In genomic region chr3:45567730-45568172, GRCh38 we compare ENCODE assay signal across 1 cellular context.
TF ChIP-seq lines count a peak whose summit lies in the region.

No MANE protein-coding gene starts in this region.

TF ChIP-seq in GM12878, 131 proteins besides CTCF, POLR2A, EP300 and RAD21 (continued from another document):
- TF ChIP-seq, protein P1, sequence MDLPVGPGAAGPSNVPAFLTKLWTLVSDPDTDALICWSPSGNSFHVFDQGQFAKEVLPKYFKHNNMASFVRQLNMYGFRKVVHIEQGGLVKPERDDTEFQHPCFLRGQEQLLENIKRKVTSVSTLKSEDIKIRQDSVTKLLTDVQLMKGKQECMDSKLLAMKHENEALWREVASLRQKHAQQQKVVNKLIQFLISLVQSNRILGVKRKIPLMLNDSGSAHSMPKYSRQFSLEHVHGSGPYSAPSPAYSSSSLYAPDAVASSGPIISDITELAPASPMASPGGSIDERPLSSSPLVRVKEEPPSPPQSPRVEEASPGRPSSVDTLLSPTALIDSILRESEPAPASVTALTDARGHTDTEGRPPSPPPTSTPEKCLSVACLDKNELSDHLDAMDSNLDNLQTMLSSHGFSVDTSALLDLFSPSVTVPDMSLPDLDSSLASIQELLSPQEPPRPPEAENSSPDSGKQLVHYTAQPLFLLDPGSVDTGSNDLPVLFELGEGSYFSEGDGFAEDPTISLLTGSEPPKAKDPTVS (IDR thresholded peaks at IDR 0.05; ENCODE audit: low read depth, low read length), result peak; percentile 93
- TF ChIP-seq CEBPZ (IDR thresholded peaks at IDR 0.05; ENCODE audit: low read depth, low read length) (no peak), SRF (IDR thresholded peaks at IDR 0.05; ENCODE audit: low read depth in 2 of 2, low read length in 2 of 2) (no peak), NR2F1 (conservative IDR thresholded peaks at IDR 0.05) (peak; percentile 72), CREM (IDR thresholded peaks at IDR 0.05; ENCODE audit: low read depth) (peak; percentile 77; the same call in 1 of the 2 replicates), ZNF384 (IDR thresholded peaks at IDR 0.05; ENCODE audit: borderline replicate concordance, low read depth, low read length) (no peak), SPI1 (IDR thresholded peaks at IDR 0.05; ENCODE audit: borderline replicate concordance, insufficient read depth, low read depth, low read length) (peak; percentile 49; the same call in 1 of the 2 replicates), MEF2A (IDR thresholded peaks at IDR 0.05; ENCODE audit: insufficient read depth, low read depth, low read length) (peak; percentile 93)
- TF ChIP-seq, protein P2, sequence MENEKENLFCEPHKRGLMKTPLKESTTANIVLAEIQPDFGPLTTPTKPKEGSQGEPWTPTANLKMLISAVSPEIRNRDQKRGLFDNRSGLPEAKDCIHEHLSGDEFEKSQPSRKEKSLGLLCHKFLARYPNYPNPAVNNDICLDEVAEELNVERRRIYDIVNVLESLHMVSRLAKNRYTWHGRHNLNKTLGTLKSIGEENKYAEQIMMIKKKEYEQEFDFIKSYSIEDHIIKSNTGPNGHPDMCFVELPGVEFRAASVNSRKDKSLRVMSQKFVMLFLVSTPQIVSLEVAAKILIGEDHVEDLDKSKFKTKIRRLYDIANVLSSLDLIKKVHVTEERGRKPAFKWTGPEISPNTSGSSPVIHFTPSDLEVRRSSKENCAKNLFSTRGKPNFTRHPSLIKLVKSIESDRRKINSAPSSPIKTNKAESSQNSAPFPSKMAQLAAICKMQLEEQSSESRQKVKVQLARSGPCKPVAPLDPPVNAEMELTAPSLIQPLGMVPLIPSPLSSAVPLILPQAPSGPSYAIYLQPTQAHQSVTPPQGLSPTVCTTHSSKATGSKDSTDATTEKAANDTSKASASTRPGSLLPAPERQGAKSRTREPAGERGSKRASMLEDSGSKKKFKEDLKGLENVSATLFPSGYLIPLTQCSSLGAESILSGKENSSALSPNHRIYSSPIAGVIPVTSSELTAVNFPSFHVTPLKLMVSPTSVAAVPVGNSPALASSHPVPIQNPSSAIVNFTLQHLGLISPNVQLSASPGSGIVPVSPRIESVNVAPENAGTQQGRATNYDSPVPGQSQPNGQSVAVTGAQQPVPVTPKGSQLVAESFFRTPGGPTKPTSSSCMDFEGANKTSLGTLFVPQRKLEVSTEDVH (IDR thresholded peaks at IDR 0.05; ENCODE audit: low read depth, partially characterized antibody), result peak; percentile 25
TF ChIP-seq in GM12878: peak in this region for 40.
